16 cellular contexts compared by ENCODE assay signal in genomic region chr14:23053426-23053825, GRCh38. TPM values are rescaled to one million over a fixed set of nuclear protein-coding genes. Genes with fewer than 3 reads are reported as not detected.
A peak's percentile ranks its signal among the peaks of the same experiment; 100 is the strongest.
DNase-seq lines count a peak whose midpoint lies in the region; ATAC-seq and TF ChIP-seq lines count a peak whose summit lies in the region.
"Had no signal": no experiment of that assay in that cellular context is flagged by ENCODE, and none has a peak within 500 bp of the region (broad histone marks: within the 10 kb centered on the region; RNA-seq: fewer than 3 reads in every experiment).

No MANE protein-coding gene starts in this region.

- intact Hi-C loops in upper lobe of right lung (cut with DNase I) = no loop called here
- intact Hi-C loops in natural killer cell (cut with micrococcal nuclease) = loop anchor here (10.0 kb wide), 1 partner anchor 669 kb away; no protein-coding TSS in a partner anchor

- H3K4me1 ChIP-seq in NT2/D1 (ENCODE audit: insufficient read depth, insufficient read length) (peaks cover 5% of the 10 kb centered on the region), upper lobe of right lung (peaks cover 11% of the 10 kb centered on the region)

- H3K27ac ChIP-seq in upper lobe of right lung = no peak overlapping the region

- peaks cover 2% of the 10 kb centered on the region for H3K36me3 Mint-ChIP-seq in T-helper 17 cell (ENCODE audit: low read depth)
- H3K36me3 Mint-ChIP-seq in glutamatergic neuron (ENCODE audit: unreplicated experiment) = no peaks in the 10 kb centered on the region
- no peaks in the 10 kb centered on the region for H3K36me3 Mint-ChIP-seq in natural killer cell
- H3K36me3 Mint-ChIP-seq: CD4-positive, CD25-positive, alpha-beta regulatory T cell had no signal

- no peak overlapping the region for H3K4me3 Mint-ChIP-seq in T-helper 17 cell
- H3K4me3 Mint-ChIP-seq in glutamatergic neuron (ENCODE audit: unreplicated experiment) = peak overlapping the region; percentile 21
- no peak overlapping the region for H3K4me3 Mint-ChIP-seq in natural killer cell
- H3K4me3 Mint-ChIP-seq: GM23338, HFFc6 had no signal

- H3K4me3 ChIP-seq in NT2/D1 (ENCODE audit: insufficient read length, low read depth) (no peak overlapping the region), upper lobe of right lung (no peak overlapping the region)
- H3K4me3 ChIP-seq: GM23338 had no signal

- no peak for ATAC-seq in T-helper 17 cell
- no peak for ATAC-seq in upper lobe of right lung
- no peak for ATAC-seq in HG02840 (IDR thresholded peaks at IDR 0.05; ENCODE audit: low FRiP score, unreplicated experiment)
- no peak for ATAC-seq in natural killer cell
- ATAC-seq: GM23338, HCT116 had no signal

- no peaks in the 10 kb centered on the region for H3K27me3 Mint-ChIP-seq in T-helper 17 cell
- H3K27me3 Mint-ChIP-seq in glutamatergic neuron (ENCODE audit: unreplicated experiment) = peaks cover 14% of the 10 kb centered on the region
- H3K27me3 Mint-ChIP-seq in natural killer cell (ENCODE audit: low read depth in 2 of 2) = peaks cover 0 to 3% of the 10 kb centered on the region in 2 donors
- H3K27me3 Mint-ChIP-seq: CD4-positive, CD25-positive, alpha-beta regulatory T cell had no signal

- DNase-seq in NT2/D1 (ENCODE audit: low read depth, low spot score) = no peak
- DNase-seq in T-helper 17 cell = no peak
- no peak for DNase-seq in glutamatergic neuron
- peak; percentile 53 for DNase-seq in upper lobe of right lung
- no peak for DNase-seq in natural killer cell
- no peak for DNase-seq in cerebellar nuclear complex (lab: John Stamatoyannopoulos, UW)
- DNase-seq: ACHN; BE2C; C1 segment of cervical spinal cord; Caco-2; CD4-positive, CD25-positive, alpha-beta regulatory T cell; HFFc6 had no signal

- H3K9me3 ChIP-seq in NT2/D1 (ENCODE audit: insufficient read depth, low read length) (no peaks in the 10 kb centered on the region), T-helper 17 cell (ENCODE audit: control insufficient read depth, low read length, poor library complexity, severe bottlenecking) (no peaks in the 10 kb centered on the region), upper lobe of right lung (no peaks in the 10 kb centered on the region)
- H3K9me3 ChIP-seq: BE2C, Caco-2 had no signal

- TF ChIP-seq CTCF in glutamatergic neuron (IDR thresholded peaks at IDR 0.05; ENCODE audit: partially characterized antibody, unreplicated experiment) (no peak), upper lobe of right lung (IDR thresholded peaks at IDR 0.05) (no peak), natural killer cell (IDR thresholded peaks at IDR 0.05) (no peak)

- H3K36me3 ChIP-seq in NT2/D1 (ENCODE audit: insufficient read depth, insufficient read length, low read length) = peaks cover 73% of the 10 kb centered on the region
- H3K36me3 ChIP-seq in upper lobe of right lung = peaks cover under 1% of the 10 kb centered on the region

- H3K27me3 ChIP-seq in NT2/D1 (ENCODE audit: insufficient read depth, insufficient read length) (no peaks in the 10 kb centered on the region), upper lobe of right lung (no peaks in the 10 kb centered on the region)
- H3K27me3 ChIP-seq: BE2C had no signal

- H3K4me1 Mint-ChIP-seq in T-helper 17 cell (peaks cover 19% of the 10 kb centered on the region), glutamatergic neuron (ENCODE audit: low read depth, unreplicated experiment) (peaks cover 40% of the 10 kb centered on the region), natural killer cell (peaks cover 17 to 22% of the 10 kb centered on the region in 2 donors)

- H3K9me3 Mint-ChIP-seq in glutamatergic neuron (ENCODE audit: unreplicated experiment) = peaks cover 11% of the 10 kb centered on the region
- H3K9me3 Mint-ChIP-seq in natural killer cell = no peaks in the 10 kb centered on the region
- H3K9me3 Mint-ChIP-seq: CD4-positive, CD25-positive, alpha-beta regulatory T cell; GM23338; HFFc6 had no signal

- H3K27ac Mint-ChIP-seq in T-helper 17 cell (peak overlapping the region; percentile 37), glutamatergic neuron (ENCODE audit: unreplicated experiment) (peak overlapping the region; percentile 81), natural killer cell (no peak overlapping the region)
- H3K27ac Mint-ChIP-seq: GM23338, HFFc6 had no signal

- peak overlapping the region; percentile 10 for H3K9ac ChIP-seq in NT2/D1 (ENCODE audit: insufficient read length, low read depth)

RNA-seq across cellular contexts. Expression of gene CDH24, which starts 3.9 kb away (rescaled TPM):
- total RNA-seq in T-helper 17 cell = 1 to 10 TPM; 1.6 to 1.8 TPM
- total RNA-seq in glutamatergic neuron (ENCODE audit: unreplicated experiment) = 164 TPM
- 7.8 TPM for total RNA-seq in upper lobe of right lung
- total RNA-seq in natural killer cell = 1 to 10 TPM; 1.9 to 4.9 (median 2.8) TPM

RNA-seq across cellular contexts. Expression of gene PSMB11, which starts 11.4 kb away (rescaled TPM):
- not detected for total RNA-seq in T-helper 17 cell
- not detected for total RNA-seq in glutamatergic neuron (ENCODE audit: unreplicated experiment)
- total RNA-seq in upper lobe of right lung = not detected
- not detected for total RNA-seq in natural killer cell
- total RNA-seq: Caco-2; CD4-positive, CD25-positive, alpha-beta regulatory T cell; HT-29 had no signal

RNA-seq across cellular contexts. Expression of gene PSMB5, which starts 18.7 kb away (rescaled TPM):
- total RNA-seq in T-helper 17 cell (10 to 100 TPM; 17.6 to 19.9 TPM), glutamatergic neuron (ENCODE audit: unreplicated experiment) (289 TPM), upper lobe of right lung (75.7 TPM), natural killer cell (10 to 100 TPM; 15.7 to 19.1 (median 16.4) TPM)

RNA-seq across cellular contexts. Expression of gene ACIN1, which starts 41.5 kb away (rescaled TPM):
- total RNA-seq in T-helper 17 cell (100 to 1,000 TPM; 264 to 298 TPM), glutamatergic neuron (ENCODE audit: unreplicated experiment) (341 TPM), upper lobe of right lung (161 TPM), natural killer cell (100 to 1,000 TPM; 321 to 395 (median 347) TPM)

RNA-seq across cellular contexts. Expression of gene C14orf119, which starts 41.9 kb away (rescaled TPM):
- total RNA-seq in T-helper 17 cell (10 to 100 TPM; 10.5 to 11.6 TPM), glutamatergic neuron (ENCODE audit: unreplicated experiment) (40.3 TPM), upper lobe of right lung (55.3 TPM), natural killer cell (10 to 100 TPM; 10.6 to 19.0 (median 14.7) TPM)

Comparison
In these comparisons a context has a peak if more than half of its experiments do, and no peak if none do; other contexts are left out.
1. H3K27ac Mint-ChIP-seq: peak in T-helper 17 cell (single experiment) and glutamatergic neuron (single experiment); none in natural killer cell (0 of 2).
2. RNA of gene CDH24, which starts 3.9 kb away (total RNA-seq): 164 TPM in glutamatergic neuron (single experiment); 7.8 TPM in upper lobe of right lung (single experiment), 1.9 to 4.9 TPM in natural killer cell and 1.6 to 1.8 TPM in T-helper 17 cell; every median in the first group is over 10 times any median in the second.